ENCODE assay signal across 8 cellular contexts in genomic region chr11:47553417-47553746, GRCh38. TPM values are rescaled to one million over a fixed set of nuclear protein-coding genes. Genes with fewer than 3 reads are reported as not detected.
DNase-seq lines count a peak whose midpoint lies in the region; ATAC-seq and TF ChIP-seq lines count a peak whose summit lies in the region.

No MANE protein-coding gene starts in this region.

- H3K4me1 ChIP-seq in cardiac muscle cell (ENCODE audit: low read depth) (peaks cover 16% of the 10 kb centered on the region), iPS-15b (ENCODE audit: control insufficient read depth, insufficient read depth, low read length) (peaks cover 13% of the 10 kb centered on the region)

- DNase-seq in cardiac muscle cell (ENCODE audit: low read depth in 1 of 2, low spot score in 1 of 2) (peak in 1 of 2 donors; percentile 58), cardiac septum (ENCODE audit: low spot score) (no peak), CD1c-positive myeloid dendritic cell (ENCODE audit: extremely low spot score) (no peak)
- DNase-seq in activated T-helper 1 cell treated with anti-CD3 and anti-CD28 coated beads, Interleukin-12 subunit alpha, Interleukin-12 subunit beta, Interleukin-2, Interleukin-4 antibody, amounts not matched to agents 30 ng/mL and 10 ng/mL and 1 ng/mL, durations not matched to agents 14 hours and 24 hours and 36 hours (ENCODE audit: low spot score), result no peak
- DNase-seq in stimulated activated naive CD8-positive, alpha-beta T cell treated with anti-CD3 and anti-CD28 coated beads, Interleukin-15, Interleukin-2, amounts not matched to agents 100 U/mL and 50 U/mL, for 24 hours, result no peak
- no peak for DNase-seq in stimulated activated CD4-positive, alpha-beta T cell treated with anti-CD3 and anti-CD28 coated beads, Interleukin-2, amount 100 ng/mL, for 48 hours

- H3K36me3 Mint-ChIP-seq in activated T-helper 1 cell treated with anti-CD3 and anti-CD28 coated beads, Interleukin-12 subunit alpha, Interleukin-12 subunit beta, Interleukin-2, Interleukin-4 antibody, amounts not matched to agents 30 ng/mL and 10 ng/mL and 1 ng/mL, durations not matched to agents 14 hours and 24 hours and 36 hours (ENCODE audit: low read depth), result peaks cover 20% of the 10 kb centered on the region

- H3K36me3 ChIP-seq in cardiac muscle cell, result no peaks in the 10 kb centered on the region
- no peaks in the 10 kb centered on the region for H3K36me3 ChIP-seq in iPS-15b (ENCODE audit: control insufficient read depth, insufficient read depth, low read length)

- peaks cover 36% of the 10 kb centered on the region for H3K4me1 Mint-ChIP-seq in activated T-helper 1 cell treated with anti-CD3 and anti-CD28 coated beads, Interleukin-12 subunit alpha, Interleukin-12 subunit beta, Interleukin-2, Interleukin-4 antibody, amounts not matched to agents 30 ng/mL and 10 ng/mL and 1 ng/mL, durations not matched to agents 14 hours and 24 hours and 36 hours (ENCODE audit: low read depth)

- H3K27ac Mint-ChIP-seq in activated T-helper 1 cell treated with anti-CD3 and anti-CD28 coated beads, Interleukin-12 subunit alpha, Interleukin-12 subunit beta, Interleukin-2, Interleukin-4 antibody, amounts not matched to agents 30 ng/mL and 10 ng/mL and 1 ng/mL, durations not matched to agents 14 hours and 24 hours and 36 hours, result peak overlapping the region; percentile 80

- H3K4me3 Mint-ChIP-seq in activated T-helper 1 cell treated with anti-CD3 and anti-CD28 coated beads, Interleukin-12 subunit alpha, Interleukin-12 subunit beta, Interleukin-2, Interleukin-4 antibody, amounts not matched to agents 30 ng/mL and 10 ng/mL and 1 ng/mL, durations not matched to agents 14 hours and 24 hours and 36 hours, result peak overlapping the region; percentile 89

- H3K27me3 Mint-ChIP-seq in activated T-helper 1 cell treated with anti-CD3 and anti-CD28 coated beads, Interleukin-12 subunit alpha, Interleukin-12 subunit beta, Interleukin-2, Interleukin-4 antibody, amounts not matched to agents 30 ng/mL and 10 ng/mL and 1 ng/mL, durations not matched to agents 14 hours and 24 hours and 36 hours (ENCODE audit: insufficient read depth), result no peaks in the 10 kb centered on the region

- no peaks in the 10 kb centered on the region for H3K27me3 ChIP-seq in cardiac muscle cell
- H3K27me3 ChIP-seq in iPS-15b (ENCODE audit: control insufficient read depth, insufficient read depth, low read length), result no peaks in the 10 kb centered on the region

- no peaks in the 10 kb centered on the region for H3K9me3 ChIP-seq in cardiac muscle cell (ENCODE audit: low read depth)
- H3K9me3 ChIP-seq in iPS-15b (ENCODE audit: control insufficient read depth, insufficient read depth, low read length), result no peaks in the 10 kb centered on the region

- intact Hi-C loops in cardiac septum (cut with DNase I), result loop anchor here (5.0 kb wide), 2 partner anchors 46 to 86 kb away; no protein-coding TSS in a partner anchor
- intact Hi-C loops in activated T-helper 1 cell treated with anti-CD3 and anti-CD28 coated beads, Interleukin-12 subunit alpha, Interleukin-12 subunit beta, Interleukin-2, Interleukin-4 antibody, amounts not matched to agents 30 ng/mL and 10 ng/mL and 1 ng/mL, durations not matched to agents 14 hours and 24 hours and 36 hours (cut with micrococcal nuclease), result loop anchor here (1.0 to 5.0 kb wide), 7 partner anchors 12 to 214 kb away; partner anchors contain the start of genes FNBP4, MTCH2, NDUFS3 and PSMC3

- no peaks in the 10 kb centered on the region for H3K9me3 Mint-ChIP-seq in activated T-helper 1 cell treated with anti-CD3 and anti-CD28 coated beads, Interleukin-12 subunit alpha, Interleukin-12 subunit beta, Interleukin-2, Interleukin-4 antibody, amounts not matched to agents 30 ng/mL and 10 ng/mL and 1 ng/mL, durations not matched to agents 14 hours and 24 hours and 36 hours

- peak; percentile 14 for ATAC-seq in HG03139 (IDR thresholded peaks at IDR 0.05; ENCODE audit: unreplicated experiment)
- peak; percentile 17 for ATAC-seq in stimulated activated naive CD8-positive, alpha-beta T cell treated with anti-CD3 and anti-CD28 coated beads, Interleukin-15, Interleukin-2, amounts not matched to agents 100 U/mL and 50 U/mL, for 24 hours

- peak overlapping the region; percentile 65 for H3K9ac ChIP-seq in iPS-15b (ENCODE audit: low read depth, low read length)

- no peak for TF ChIP-seq CTCF in cardiac muscle cell (IDR thresholded peaks at IDR 0.05; ENCODE audit: low read depth, low read length)

- H3K4me3 ChIP-seq in cardiac muscle cell, result peak overlapping the region; percentile 94
- peak overlapping the region; percentile 73 for H3K4me3 ChIP-seq in iPS-15b (ENCODE audit: low read depth, low read length)

- no peak overlapping the region for H3K27ac ChIP-seq in cardiac muscle cell

RNA-seq across cellular contexts. Expression of gene CELF1, which starts 0.5 kb away (rescaled TPM):
- total RNA-seq in cardiac muscle cell (72.2 and 178 TPM in 2 replicates), cardiac septum (102 TPM)
- 98.9 and 162 TPM in 2 replicates for polyA plus RNA-seq in cardiac muscle cell
- 148 and 155 TPM in 2 replicates for total RNA-seq in activated T-helper 1 cell treated with anti-CD3 and anti-CD28 coated beads, Interleukin-12 subunit alpha, Interleukin-12 subunit beta, Interleukin-2, Interleukin-4 antibody, amounts not matched to agents 30 ng/mL and 10 ng/mL and 1 ng/mL, durations not matched to agents 14 hours and 24 hours and 36 hours

RNA-seq across cellular contexts. Expression of gene PTPMT1, which starts 12.0 kb away (rescaled TPM):
- total RNA-seq in cardiac muscle cell (212 and 246 TPM in 2 replicates), cardiac septum (18.7 TPM)
- polyA plus RNA-seq in cardiac muscle cell, result 123 and 143 TPM in 2 replicates
- total RNA-seq in activated T-helper 1 cell treated with anti-CD3 and anti-CD28 coated beads, Interleukin-12 subunit alpha, Interleukin-12 subunit beta, Interleukin-2, Interleukin-4 antibody, amounts not matched to agents 30 ng/mL and 10 ng/mL and 1 ng/mL, durations not matched to agents 14 hours and 24 hours and 36 hours, result 57.5 and 60.6 TPM in 2 replicates

RNA-seq across cellular contexts. Expression of gene KBTBD4, which starts 25.4 kb away (rescaled TPM):
- total RNA-seq in cardiac muscle cell, result 16.9 and 22.5 TPM in 2 replicates
- 18.6 and 23.9 TPM in 2 replicates for polyA plus RNA-seq in cardiac muscle cell
- total RNA-seq in cardiac septum, result 14.3 TPM
- 16.3 and 19.0 TPM in 2 replicates for total RNA-seq in activated T-helper 1 cell treated with anti-CD3 and anti-CD28 coated beads, Interleukin-12 subunit alpha, Interleukin-12 subunit beta, Interleukin-2, Interleukin-4 antibody, amounts not matched to agents 30 ng/mL and 10 ng/mL and 1 ng/mL, durations not matched to agents 14 hours and 24 hours and 36 hours

RNA-seq across cellular contexts. Expression of gene NDUFS3, which starts 25.5 kb away (rescaled TPM):
- 79.1 and 128 TPM in 2 replicates for total RNA-seq in cardiac muscle cell
- polyA plus RNA-seq in cardiac muscle cell, result 210 and 232 TPM in 2 replicates
- total RNA-seq in cardiac septum, result 234 TPM
- 148 and 152 TPM in 2 replicates for total RNA-seq in activated T-helper 1 cell treated with anti-CD3 and anti-CD28 coated beads, Interleukin-12 subunit alpha, Interleukin-12 subunit beta, Interleukin-2, Interleukin-4 antibody, amounts not matched to agents 30 ng/mL and 10 ng/mL and 1 ng/mL, durations not matched to agents 14 hours and 24 hours and 36 hours

RNA-seq across cellular contexts. Expression of gene FAM180B, which starts 33.1 kb away (rescaled TPM):
- total RNA-seq in cardiac muscle cell (not detected in 2 replicates), cardiac septum (not detected)
- polyA plus RNA-seq in cardiac muscle cell, result 0.12 TPM in 1 of 2 replicates, not detected in the other
- 0.24 TPM in 1 of 2 replicates, not detected in the other for total RNA-seq in activated T-helper 1 cell treated with anti-CD3 and anti-CD28 coated beads, Interleukin-12 subunit alpha, Interleukin-12 subunit beta, Interleukin-2, Interleukin-4 antibody, amounts not matched to agents 30 ng/mL and 10 ng/mL and 1 ng/mL, durations not matched to agents 14 hours and 24 hours and 36 hours
